ENCODE assay signal across 10 cellular contexts in the genomic region with DNA sequence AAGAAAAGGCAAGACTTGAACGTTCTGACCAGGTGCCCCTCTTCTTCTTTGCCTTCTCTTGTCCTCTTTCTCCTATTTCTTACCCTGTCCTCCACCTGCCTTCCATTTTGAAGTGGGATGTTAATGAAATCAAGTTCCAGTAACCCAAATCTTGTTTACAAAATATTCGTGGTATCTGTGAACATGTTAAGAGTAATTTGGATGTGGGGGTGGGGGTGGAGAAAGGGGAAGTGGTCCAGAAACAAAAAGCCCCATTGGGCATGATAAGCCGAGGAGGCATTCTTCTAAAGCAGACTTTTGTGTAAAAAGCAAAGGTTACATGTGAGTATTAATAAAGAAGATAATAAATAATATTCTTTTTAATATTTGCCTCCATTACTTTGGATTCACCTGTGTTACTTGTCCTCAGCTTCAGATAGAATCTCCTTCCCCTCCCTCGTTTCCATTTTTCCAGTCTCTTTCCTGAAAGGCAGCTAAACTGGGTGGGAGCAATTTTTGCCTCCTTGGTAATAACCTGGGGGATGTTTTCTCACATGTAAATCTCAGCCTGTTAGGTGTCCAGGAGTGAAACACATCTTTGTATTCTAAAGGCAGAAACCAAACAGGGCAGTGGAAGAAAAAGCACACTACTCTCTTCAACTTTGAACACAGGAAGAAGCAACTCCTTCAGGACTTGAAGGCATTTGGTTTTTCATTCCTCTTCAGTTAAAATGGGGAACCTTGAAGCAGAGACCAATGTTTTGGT. TPM values are rescaled to one million over a fixed set of nuclear protein-coding genes. Genes with fewer than 3 reads are reported as not detected.
DNase-seq lines count a peak whose midpoint lies in the region; ATAC-seq and TF ChIP-seq lines count a peak whose summit lies in the region.
"Had no signal": no experiment of that assay in that cellular context is flagged by ENCODE, and none has a peak within 500 bp of the region (broad histone marks: within the 10 kb centered on the region; RNA-seq: fewer than 3 reads in every experiment).

No MANE protein-coding gene starts in this region.

- H3K4me3 Mint-ChIP-seq in MCF 10A (ENCODE audit: unreplicated experiment): no peak overlapping the region

- H3K27me3 Mint-ChIP-seq in MCF 10A (ENCODE audit: insufficient read depth, unreplicated experiment): no peaks in the 10 kb centered on the region

- no peaks in the 10 kb centered on the region for H3K4me1 Mint-ChIP-seq in MCF 10A (ENCODE audit: insufficient read depth, unreplicated experiment)

- H3K4me3 ChIP-seq in mammary epithelial cell (replicated peaks in 1 of 3; ENCODE audit: insufficient read depth in 1 of 3, low read depth in 2 of 3, low read length in 3 of 3) (no peak overlapping the region), fibroblast of lung (replicated peaks in 1 of 4; ENCODE audit: control extremely low read depth in 1 of 4, insufficient read depth in 1 of 4, low read depth in 3 of 4, low read length in 4 of 4) (peak overlapping the region in 1 of 4 experiments; percentile 52), suprapubic skin (peak overlapping the region; percentile 85)

- intact Hi-C loops in mammary epithelial cell (cut with micrococcal nuclease) (no loop called here), MCF 10A (cut with micrococcal nuclease) (loop anchor here (5.0 kb wide), 1 partner anchor 520 kb away; no protein-coding TSS in a partner anchor)

- H3K9ac ChIP-seq in mammary epithelial cell (ENCODE audit: insufficient read depth, low read length) (no peak overlapping the region), fibroblast of lung (ENCODE audit: insufficient read depth, low read length) (no peak overlapping the region)

- H3K4me2 ChIP-seq in mammary epithelial cell (ENCODE audit: insufficient read depth, low read depth, low read length) (no peak overlapping the region), fibroblast of lung (ENCODE audit: extremely low read depth, insufficient read depth, low read length) (peak overlapping the region; percentile 54)

- ATAC-seq in HG03520 (IDR thresholded peaks at IDR 0.05; ENCODE audit: unreplicated experiment): no peak
- ATAC-seq: WTC11 had no signal

- 75% methylated on average over 4 of the region's 4 CpGs for WGBS in mammary epithelial cell (ENCODE audit: low coverage, missing lambda C conversion rate)
- 70% methylated on average over 4 of the region's 4 CpGs for WGBS in suprapubic skin

- H3K4me1 ChIP-seq in mammary epithelial cell (ENCODE audit: insufficient read depth, low read length) (peaks cover 11% of the 10 kb centered on the region), fibroblast of lung (ENCODE audit: control insufficient read depth, extremely low read depth, insufficient read depth, low read length) (no peaks in the 10 kb centered on the region), suprapubic skin (peaks cover 28% of the 10 kb centered on the region)

- TSS peak; percentile 14 for BruUV-seq in mammary epithelial cell (replicated peaks; lab: Mats Ljungman, UMichigan)
- BruUV-seq in MCF 10A (replicated peaks; lab: Mats Ljungman, UMichigan): no TSS peak

- no peaks in the 10 kb centered on the region for H3K36me3 Mint-ChIP-seq in MCF 10A (ENCODE audit: insufficient read depth, unreplicated experiment)

- H3K27ac Mint-ChIP-seq in MCF 10A (ENCODE audit: low read depth, unreplicated experiment): no peak overlapping the region
- H3K27ac Mint-ChIP-seq: WTC11 had no signal

- no peaks in the 10 kb centered on the region for H3K9me3 Mint-ChIP-seq in MCF 10A (ENCODE audit: unreplicated experiment)
- H3K9me3 Mint-ChIP-seq: WTC11 had no signal

- in situ Hi-C loops in mammary epithelial cell (cut with MboI; ENCODE audit: low sequenced_read_pairs in 2 of 2): no loop called here

- H3K79me2 ChIP-seq in mammary epithelial cell (ENCODE audit: insufficient read depth, low read length) (no peaks in the 10 kb centered on the region), fibroblast of lung (ENCODE audit: control insufficient read depth, insufficient read depth, low read length) (no peaks in the 10 kb centered on the region)

- CTCF ChIA-PET in mammary epithelial cell (lab: Charles Lee; ENCODE audit: low non-redundant PET): no interaction called here
- CTCF ChIA-PET in MCF 10A (lab: Yijun Ruan, JAX): no interaction called here

- TF ChIP-seq CTCF in mammary epithelial cell (conservative IDR thresholded peaks at IDR 0.05 in 1 of 2, IDR thresholded peaks at IDR 0.05 in 1 of 2; ENCODE audit: extremely low read depth in 1 of 2, insufficient read depth in 1 of 2, low read depth in 1 of 2, low read length in 2 of 2) (no peak), MCF 10A (IDR thresholded peaks at IDR 0.05; ENCODE audit: unreplicated experiment) (no peak), fibroblast of lung (conservative IDR thresholded peaks at IDR 0.05 in 1 of 2, IDR thresholded peaks at IDR 0.05 in 1 of 2; ENCODE audit: low read depth in 1 of 2, low read length in 2 of 2) (no peak), suprapubic skin (IDR thresholded peaks at IDR 0.05) (no peak)

- H3K9me3 ChIP-seq in mammary epithelial cell (replicated peaks; ENCODE audit: insufficient read depth, low read length): no peaks in the 10 kb centered on the region
- no peaks in the 10 kb centered on the region for H3K9me3 ChIP-seq in fibroblast of lung (ENCODE audit: control insufficient read depth, insufficient read depth, low read depth, low read length)
- H3K9me3 ChIP-seq in suprapubic skin: no peaks in the 10 kb centered on the region

- TF ChIP-seq POLR2A in suprapubic skin (IDR thresholded peaks at IDR 0.05): no peak

- H3K27ac ChIP-seq in mammary epithelial cell (ENCODE audit: insufficient read depth, low read depth, low read length) (no peak overlapping the region), fibroblast of lung (ENCODE audit: insufficient read depth, low read length) (no peak overlapping the region), suprapubic skin (no peak overlapping the region)

- DNase-seq in mammary epithelial cell: no peak
- DNase-seq in MCF 10A (ENCODE audit: unreplicated experiment): no peak
- DNase-seq in OCI-M1 (lab: John Stamatoyannopoulos, UW): peak; percentile 54
- no peak for DNase-seq in fibroblast of lung (ENCODE audit: low read depth in 2 of 2)
- DNase-seq in suprapubic skin (ENCODE audit: low spot score in 2 of 2): no peak
- DNase-seq in amniotic stem cell (lab: John Stamatoyannopoulos, UW): no peak
- no peak for DNase-seq in stimulated activated CD4-positive, alpha-beta T cell treated with anti-CD3 and anti-CD28 coated beads, Interleukin-1b, Interleukin-23, amount 100 ng/mL, for 48 hours
- DNase-seq: NCI-H187 had no signal

- dilution Hi-C loops in mammary epithelial cell (cut with HindIII; ENCODE audit: low sequenced_read_pairs): no loop called here

- POLR2A ChIA-PET in MCF 10A (lab: Yijun Ruan, JAX): interaction anchor here (0.6 to 1.3 kb wide), 2 partner anchors 120 to 515 kb away, joined by 3 to 4 read pairs; no protein-coding TSS in a partner anchor

- H4K20me1 ChIP-seq in mammary epithelial cell (ENCODE audit: insufficient read depth, low read length) (no peaks in the 10 kb centered on the region), fibroblast of lung (ENCODE audit: control insufficient read depth, extremely low read depth, insufficient read depth, low read length) (no peaks in the 10 kb centered on the region)

- H3K36me3 ChIP-seq in mammary epithelial cell (ENCODE audit: insufficient read depth, low read length) (no peaks in the 10 kb centered on the region), fibroblast of lung (ENCODE audit: control insufficient read depth, insufficient read depth, low read length) (no peaks in the 10 kb centered on the region), suprapubic skin (no peaks in the 10 kb centered on the region)

- TF ChIP-seq EP300 in suprapubic skin (IDR thresholded peaks at IDR 0.05): no peak

- H2AFZ ChIP-seq in mammary epithelial cell (ENCODE audit: low read depth, low read length): no peak overlapping the region
- no peak overlapping the region for H2AFZ ChIP-seq in fibroblast of lung (ENCODE audit: low read length)

- H3K27me3 ChIP-seq in mammary epithelial cell (ENCODE audit: insufficient read depth, low read length): no peaks in the 10 kb centered on the region
- no peaks in the 10 kb centered on the region for H3K27me3 ChIP-seq in fibroblast of lung (ENCODE audit: control insufficient read depth, insufficient read depth, low read length)
- peaks cover 21% of the 10 kb centered on the region for H3K27me3 ChIP-seq in suprapubic skin

RNA-seq across cellular contexts. Expression of a gene that starts 3.2 kb away (rescaled TPM):
- total RNA-seq in mammary epithelial cell (10 to 100 TPM; 12.4 to 17.0 TPM), MCF 10A (2022) (2.3 and 2.6 TPM in 2 replicates), fibroblast of lung (2.6 and 3.9 TPM in 2 replicates), suprapubic skin (10 to 100 TPM in 1 of 4 donors, 1 to 10 TPM in 3; 2.4 to 22.8 (median 5.3) TPM)
- polyA plus RNA-seq in mammary epithelial cell (2.9 TPM), fibroblast of lung (1.1 and 1.8 TPM in 2 replicates)
- polyA minus RNA-seq in mammary epithelial cell (0.26 TPM), fibroblast of lung (ENCODE audit: low replicate concordance) (1.5 and 2.0 TPM in 2 replicates)
- 2.4 and 4.5 TPM in 2 replicates for polyA plus RNA-seq in fibroblast of lung (2012)
